ENCODE assay signal across 8 cellular contexts in genomic region chr1:2192031-2192995, GRCh38. TPM values are rescaled to one million over a fixed set of nuclear protein-coding genes. Genes with fewer than 3 reads are reported as not detected.
A peak's percentile ranks its signal among the peaks of the same experiment; 100 is the strongest.
DNase-seq lines count a peak whose midpoint lies in the region; ATAC-seq and TF ChIP-seq lines count a peak whose summit lies in the region.

No MANE protein-coding gene starts in this region.

- no peaks in the 10 kb centered on the region for H3K4me1 Mint-ChIP-seq in activated T-helper 17 cell treated with anti-CD3 and anti-CD28 coated beads, Interleukin-2, amount 50 U/mL, for 72 hours
- H3K4me1 Mint-ChIP-seq in glutamatergic neuron (ENCODE audit: low read depth, unreplicated experiment) = peaks cover 10% of the 10 kb centered on the region

- no peak overlapping the region for H3K27ac Mint-ChIP-seq in activated T-helper 17 cell treated with anti-CD3 and anti-CD28 coated beads, Interleukin-2, amount 50 U/mL, for 72 hours
- no peak overlapping the region for H3K27ac Mint-ChIP-seq in glutamatergic neuron (ENCODE audit: unreplicated experiment)

- H3K4me3 ChIP-seq in skeletal muscle cell (ENCODE audit: low read depth, low read length) = peak overlapping the region; percentile 2

- DNase-seq in EH (ENCODE audit: low read depth) (peak; percentile 71), glutamatergic neuron (no peak), skeletal muscle cell (ENCODE audit: low read depth) (no peak), NCI-H1417 treated with DMSO at 0.1 percent for 48 hours (lab: John Stamatoyannopoulos, UW) (no peak), SIG-M5 (lab: John Stamatoyannopoulos, UW) (no peak)
- DNase-seq in activated CD8-positive, alpha-beta memory T cell treated with anti-CD3 and anti-CD28 coated beads, Interleukin-2, amount 50 U/mL, for 4 hours = no peak

- no peaks in the 10 kb centered on the region for H3K27me3 Mint-ChIP-seq in activated T-helper 17 cell treated with anti-CD3 and anti-CD28 coated beads, Interleukin-2, amount 50 U/mL, for 72 hours
- peaks cover 14% of the 10 kb centered on the region for H3K27me3 Mint-ChIP-seq in glutamatergic neuron (ENCODE audit: unreplicated experiment)

- TF ChIP-seq CTCF in glutamatergic neuron (IDR thresholded peaks at IDR 0.05; ENCODE audit: partially characterized antibody, unreplicated experiment) = no peak

- no peaks in the 10 kb centered on the region for H3K36me3 Mint-ChIP-seq in activated T-helper 17 cell treated with anti-CD3 and anti-CD28 coated beads, Interleukin-2, amount 50 U/mL, for 72 hours (ENCODE audit: low read depth)
- H3K36me3 Mint-ChIP-seq in glutamatergic neuron (ENCODE audit: unreplicated experiment) = no peaks in the 10 kb centered on the region

- ATAC-seq in activated T-helper 17 cell treated with anti-CD3 and anti-CD28 coated beads, Interleukin-2, amount 50 U/mL, for 72 hours (replicated peaks) = no peak
- no peak for ATAC-seq in GM19035 (IDR thresholded peaks at IDR 0.05; ENCODE audit: unreplicated experiment)

- H3K9me3 Mint-ChIP-seq in activated T-helper 17 cell treated with anti-CD3 and anti-CD28 coated beads, Interleukin-2, amount 50 U/mL, for 72 hours = no peaks in the 10 kb centered on the region
- H3K9me3 Mint-ChIP-seq in glutamatergic neuron (ENCODE audit: unreplicated experiment) = peaks cover 11% of the 10 kb centered on the region

- peak overlapping the region; percentile 73 for H3K4me3 Mint-ChIP-seq in activated T-helper 17 cell treated with anti-CD3 and anti-CD28 coated beads, Interleukin-2, amount 50 U/mL, for 72 hours
- peak overlapping the region; percentile 30 for H3K4me3 Mint-ChIP-seq in glutamatergic neuron (ENCODE audit: unreplicated experiment)

RNA-seq across cellular contexts. Expression of gene FAAP20, which starts 2.3 kb away (rescaled TPM):
- 10 to 100 TPM; 56.7 to 68.3 TPM for total RNA-seq in activated T-helper 17 cell treated with anti-CD3 and anti-CD28 coated beads, Interleukin-2, amount 50 U/mL, for 72 hours
- total RNA-seq in glutamatergic neuron (ENCODE audit: unreplicated experiment) = 111 TPM

RNA-seq across cellular contexts. Expression of gene SKI, which starts 35.8 kb away (rescaled TPM):
- total RNA-seq in activated T-helper 17 cell treated with anti-CD3 and anti-CD28 coated beads, Interleukin-2, amount 50 U/mL, for 72 hours = 10 to 100 TPM; 39.5 to 52.1 TPM
- 143 TPM for total RNA-seq in glutamatergic neuron (ENCODE audit: unreplicated experiment)
